In genomic region chr2:127448526-127448925, GRCh38 we compare ENCODE assay signal across 17 cellular contexts. TPM values are rescaled to one million over a fixed set of nuclear protein-coding genes. Genes with fewer than 3 reads are reported as not detected.
"Had no signal": no experiment of that assay in that cellular context is flagged by ENCODE, and none has a peak within 500 bp of the region (broad histone marks: within the 10 kb centered on the region; RNA-seq: fewer than 3 reads in every experiment).

No MANE protein-coding gene starts in this region.

- FAIRE-seq: endometrium, kidney had no signal

- ATAC-seq: activated naive CD8-positive, alpha-beta T cell treated with anti-CD3 and anti-CD28 coated beads, Interleukin-2, amount 50 U/mL, for 24 hours; left lung had no signal

- H3K4me3 Mint-ChIP-seq: activated naive CD4-positive, alpha-beta T cell treated with anti-CD3 and anti-CD28 coated beads for 36 hours; activated naive CD8-positive, alpha-beta T cell treated with anti-CD3 and anti-CD28 coated beads, Interleukin-2, amount 50 U/mL, for 24 hours; naive B cell; neural progenitor cell had no signal

- H3K4me1 Mint-ChIP-seq: activated naive CD8-positive, alpha-beta T cell treated with anti-CD3 and anti-CD28 coated beads, Interleukin-2, amount 50 U/mL, for 24 hours had no signal

- H3K36me3 Mint-ChIP-seq: neural progenitor cell had no signal

- DNase-seq: activated CD4-positive, alpha-beta T cell treated with anti-CD3 and anti-CD28 coated beads, Interleukin-2, amount 50 U/mL, for 48 hours; activated naive CD4-positive, alpha-beta T cell treated with anti-CD3 and anti-CD28 coated beads for 36 hours; activated naive CD8-positive, alpha-beta T cell treated with anti-CD3 and anti-CD28 coated beads, Interleukin-2, amount 50 U/mL, for 24 hours; hippocampal formation; kidney; left lung; mammary epithelial cell; naive B cell; ovary; sigmoid colon; stimulated activated CD4-positive, alpha-beta T cell treated with anti-CD3 and anti-CD28 coated beads, Interleukin-2, amount 100 ng/mL, for 24 hours; T-helper 1 cell; T1000 had no signal

- H3K27ac Mint-ChIP-seq: activated naive CD4-positive, alpha-beta T cell treated with anti-CD3 and anti-CD28 coated beads for 36 hours; activated naive CD8-positive, alpha-beta T cell treated with anti-CD3 and anti-CD28 coated beads, Interleukin-2, amount 50 U/mL, for 24 hours; activated T-helper 2 cell treated with anti-CD3 and anti-CD28 coated beads, Interferon-gamma antibody, Interleukin-2, Interleukin-4, amounts not matched to agents 10 μg/mL and 5 μg/mL and 100 μg/mL, durations not matched to agents 14 hours and 24 hours and 36 hours; neural progenitor cell had no signal

- H3K4me3 ChIP-seq: left lung, neural progenitor cell, ovary, sigmoid colon had no signal

RNA-seq across cellular contexts. Expression of gene PROC, which starts 30.3 kb away (rescaled TPM):
- total RNA-seq: activated naive CD4-positive, alpha-beta T cell treated with anti-CD3 and anti-CD28 coated beads for 36 hours; activated T-helper 2 cell treated with anti-CD3 and anti-CD28 coated beads, Interferon-gamma antibody, Interleukin-2, Interleukin-4, amounts not matched to agents 10 μg/mL and 5 μg/mL and 100 μg/mL, durations not matched to agents 14 hours and 24 hours and 36 hours; cardiac septum; sigmoid colon had no signal
